13 cellular contexts compared by ENCODE assay signal in the genomic region with DNA sequence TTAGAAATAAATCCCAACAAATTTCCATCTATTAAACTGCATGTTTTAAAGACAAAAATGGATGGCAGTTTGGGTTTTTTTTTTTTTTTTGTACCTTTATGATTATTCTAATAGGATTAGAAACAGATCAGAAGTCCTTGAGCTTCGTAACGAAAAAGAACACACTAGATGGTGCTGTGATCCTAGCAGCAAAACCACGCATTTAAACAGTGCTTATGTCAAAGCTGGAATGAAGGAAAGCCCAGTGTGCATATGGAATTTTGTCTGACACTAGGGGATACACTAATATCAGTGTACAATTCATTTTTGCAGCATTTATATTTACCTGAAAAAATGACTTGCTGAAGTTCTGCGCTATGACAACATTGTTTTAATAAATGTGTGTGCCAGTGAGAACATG.
DNase-seq lines count a peak whose midpoint lies in the region; FAIRE-seq and TF ChIP-seq lines count a peak whose summit lies in the region.
"Had no signal": no experiment of that assay in that cellular context is flagged by ENCODE, and none has a peak within 500 bp of the region (broad histone marks: within the 10 kb centered on the region; RNA-seq: fewer than 3 reads in every experiment).

No MANE protein-coding gene starts in this region.

- H3K4me3 ChIP-seq in neural cell (ENCODE audit: low read length): no peak overlapping the region
- no peak overlapping the region for H3K4me3 ChIP-seq in tibial artery
- H3K4me3 ChIP-seq: sigmoid colon had no signal

- no peak for TF ChIP-seq POLR2A in GM12891 (IDR thresholded peaks at IDR 0.05; ENCODE audit: low read depth, low read length)

- no peaks in the 10 kb centered on the region for H4K20me1 ChIP-seq in neural cell (ENCODE audit: insufficient read depth)

- no peaks in the 10 kb centered on the region for H3F3A ChIP-seq in neural cell (ENCODE audit: insufficient read depth, low read length, poor library complexity, severe bottlenecking)

- H3K27ac ChIP-seq in neural cell (ENCODE audit: low read length): no peak overlapping the region
- H3K27ac ChIP-seq in tibial artery: no peak overlapping the region
- H3K27ac ChIP-seq: sigmoid colon had no signal

- H3K36me3 ChIP-seq in neural cell (ENCODE audit: insufficient read depth, low read length) (no peaks in the 10 kb centered on the region), tibial artery (no peaks in the 10 kb centered on the region)
- H3K36me3 ChIP-seq: sigmoid colon had no signal

- no peak for FAIRE-seq in GM12891 (lab: Jason Lieb, UNC)
- FAIRE-seq: colon had no signal

- no peak for TF ChIP-seq EP300 in neural cell (conservative IDR thresholded peaks at IDR 0.05; ENCODE audit: poor library complexity, severe bottlenecking)

- H3K4me2 ChIP-seq in neural cell (ENCODE audit: low read length): no peak overlapping the region

- intact Hi-C loops in tibial artery (cut with DNase I; ENCODE audit: low total_unique reads): no loop called here

- TF ChIP-seq CTCF in neural cell (IDR thresholded peaks at IDR 0.05; ENCODE audit: poor library complexity, severe bottlenecking) (peak; percentile 64), tibial artery (IDR thresholded peaks at IDR 0.05) (no peak)

- no peak overlapping the region for H2AFZ ChIP-seq in neural cell (ENCODE audit: low read depth, low read length)

- no peaks in the 10 kb centered on the region for H3K4me1 ChIP-seq in tibial artery
- H3K4me1 ChIP-seq: sigmoid colon had no signal

- peak; percentile 70 for TF ChIP-seq RAD21 in neural cell (conservative IDR thresholded peaks at IDR 0.05)

- no peaks in the 10 kb centered on the region for H3K9me2 ChIP-seq in neural cell (ENCODE audit: insufficient read depth, low read length)

- no peaks in the 10 kb centered on the region for H3K79me2 ChIP-seq in neural cell (replicated peaks; ENCODE audit: insufficient read depth, low read length)

- H3K27me3 ChIP-seq in neural cell (ENCODE audit: insufficient read depth, low read depth, low read length): no peaks in the 10 kb centered on the region
- H3K27me3 ChIP-seq in tibial artery: no peaks in the 10 kb centered on the region
- H3K27me3 ChIP-seq: sigmoid colon had no signal

- H3K9me3 ChIP-seq in neural cell (ENCODE audit: low read length): no peaks in the 10 kb centered on the region
- no peaks in the 10 kb centered on the region for H3K9me3 ChIP-seq in tibial artery
- H3K9me3 ChIP-seq: sigmoid colon had no signal

- peak; percentile 49 for DNase-seq in DMS53 (lab: John Stamatoyannopoulos, UW)
- DNase-seq in DMS53 treated with DMSO at 0.1 percent for 48 hours (lab: John Stamatoyannopoulos, UW; ENCODE audit: unreplicated experiment): no peak
- peak; percentile 66 to 73 for DNase-seq in NCI-H526 (lab: John Stamatoyannopoulos, UW)
- peak; percentile 66 for DNase-seq in dermis blood vessel endothelial cell
- no peak for DNase-seq in GM12891 (ENCODE audit: insufficient read length, low spot score)
- DNase-seq in activated CD4-positive, alpha-beta T cell treated with anti-CD3 and anti-CD28 coated beads, Interleukin-2, amount 50 U/mL, for 48 hours: no peak
- no peak for DNase-seq in tibial artery
- DNase-seq: 8988T, NCI-H1930, RPMI8226, sigmoid colon had no signal

- no peak overlapping the region for H3K9ac ChIP-seq in neural cell (ENCODE audit: low read length)

TF ChIP-seq in neural cell, 6 proteins besides CTCF, POLR2A, EP300 and RAD21:
- TF ChIP-seq REST (IDR thresholded peaks at IDR 0.05; ENCODE audit: borderline replicate concordance): no peak
- peak; percentile 59 for TF ChIP-seq SMC3 (conservative IDR thresholded peaks at IDR 0.05; ENCODE audit: poor library complexity)

TF ChIP-seq in GM12891, 5 proteins besides CTCF, POLR2A, EP300 and RAD21:
- TF ChIP-seq SPI1 (IDR thresholded peaks at IDR 0.05; ENCODE audit: low read depth, low read length) (no peak), POU2F2 (IDR thresholded peaks at IDR 0.05; ENCODE audit: low read depth, low read length) (no peak), POLR2AphosphoS5 (IDR thresholded peaks at IDR 0.05; ENCODE audit: low read depth, low read length) (no peak), PAX5 (IDR thresholded peaks at IDR 0.05; ENCODE audit: insufficient read depth, low read length, severe bottlenecking) (no peak), TAF1 (IDR thresholded peaks at IDR 0.05; ENCODE audit: low read depth, low read length) (no peak)

Comparison
In these comparisons a context has a peak if more than half of its experiments do, and no peak if none do; other contexts are left out.
1. DNase-seq: peak in DMS53 (single experiment), NCI-H526 (2 of 2) and dermis blood vessel endothelial cell (single experiment); none in DMS53 treated with DMSO at 0.1 percent for 48 hours (single experiment), GM12891 (single experiment), activated CD4-positive, alpha-beta T cell treated with anti-CD3 and anti-CD28 coated beads, Interleukin-2, amount 50 U/mL, for 48 hours (0 of 2) and tibial artery (0 of 2).